15 cellular contexts compared by ENCODE assay signal in the genomic region with DNA sequence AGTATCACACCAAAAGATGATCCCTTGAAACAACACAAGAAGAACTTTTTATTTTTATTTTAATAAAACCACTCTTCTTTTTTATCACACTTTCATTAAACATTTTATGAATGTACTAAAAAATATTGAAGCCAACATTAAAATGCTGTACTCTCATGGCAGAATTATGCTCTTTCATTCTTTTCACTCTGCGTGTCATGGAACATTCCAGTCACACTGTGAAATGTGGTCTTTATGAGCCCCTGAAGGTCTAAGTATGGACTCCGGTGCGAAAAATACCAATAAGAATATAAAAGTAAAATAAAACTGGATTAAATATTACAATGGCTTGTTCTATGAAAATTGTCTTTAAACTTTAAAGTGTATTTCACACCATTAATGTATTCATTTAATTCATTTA.
"Had no signal": no experiment of that assay in that cellular context is flagged by ENCODE, and none has a peak within 500 bp of the region (broad histone marks: within the 10 kb centered on the region; RNA-seq: fewer than 3 reads in every experiment).

No MANE protein-coding gene starts in this region.

- DNase-seq: activated B cell treated with CpG ODN at 0.5 μM for 24 hours; activated CD4-positive, alpha-beta T cell treated with anti-CD3 and anti-CD28 coated beads for 48 hours; activated CD8-positive, alpha-beta memory T cell treated with anti-CD3 and anti-CD28 coated beads, Interleukin-2, amount 50 U/mL, for 4 hours; activated CD8-positive, alpha-beta T cell treated with anti-CD3 and anti-CD28 coated beads for 36 hours; activated effector memory CD4-positive, alpha-beta T cell treated with anti-CD3 and anti-CD28 coated beads, Interleukin-2, amount 50 U/mL, for 16 hours; activated T-cell treated with anti-CD3 and anti-CD28 coated beads, Interleukin-2, amount 50 U/mL, for 48 hours; head of caudate nucleus; pancreas; sigmoid colon; stimulated activated CD4-positive, alpha-beta T cell treated with anti-CD3 and anti-CD28 coated beads, Interleukin-4, amount 100 ng/mL, for 1 hour; stimulated activated naive CD4-positive, alpha-beta T cell; tibial artery had no signal

- H3K27me3 Mint-ChIP-seq: activated B cell treated with CpG ODN at 0.5 μM for 24 hours; activated CD8-positive, alpha-beta T cell treated with anti-CD3 and anti-CD28 coated beads for 36 hours had no signal

- H3K9me3 ChIP-seq: pancreas, sigmoid colon, tibial artery had no signal

- H3K27me3 ChIP-seq: neural progenitor cell, pancreas, sigmoid colon, tibial artery had no signal

- H3K4me1 ChIP-seq: neural progenitor cell, pancreas had no signal

- H3K36me3 Mint-ChIP-seq: activated naive CD4-positive, alpha-beta T cell treated with anti-CD3 and anti-CD28 coated beads, Interleukin-2, amount 50 U/mL, for 72 hours; neural progenitor cell had no signal

- H3K4me1 Mint-ChIP-seq: activated B cell treated with CpG ODN at 0.5 μM for 24 hours, neural progenitor cell had no signal

- H3K27ac Mint-ChIP-seq: activated B cell treated with CpG ODN at 0.5 μM for 24 hours; activated CD8-positive, alpha-beta T cell treated with anti-CD3 and anti-CD28 coated beads for 36 hours; activated naive CD4-positive, alpha-beta T cell treated with anti-CD3 and anti-CD28 coated beads, Interleukin-2, amount 50 U/mL, for 72 hours; neural progenitor cell had no signal

- H3K9ac ChIP-seq: neural progenitor cell had no signal

- ATAC-seq: activated CD8-positive, alpha-beta T cell treated with anti-CD3 and anti-CD28 coated beads for 36 hours; activated naive CD4-positive, alpha-beta T cell treated with anti-CD3 and anti-CD28 coated beads, Interleukin-2, amount 50 U/mL, for 72 hours; esophagus mucosa; pancreas had no signal

- H3K4me3 ChIP-seq: neural progenitor cell, pancreas, sigmoid colon, tibial artery had no signal

- H3K4me3 Mint-ChIP-seq: activated B cell treated with CpG ODN at 0.5 μM for 24 hours; activated CD8-positive, alpha-beta T cell treated with anti-CD3 and anti-CD28 coated beads for 36 hours; neural progenitor cell had no signal

- H3K9me3 Mint-ChIP-seq: activated B cell treated with CpG ODN at 0.5 μM for 24 hours; activated CD8-positive, alpha-beta T cell treated with anti-CD3 and anti-CD28 coated beads for 36 hours; neural progenitor cell had no signal

- H3K4me2 ChIP-seq: neural progenitor cell had no signal

- H3K27ac ChIP-seq: neural progenitor cell, pancreas, sigmoid colon, tibial artery had no signal

- H3K36me3 ChIP-seq: neural progenitor cell, pancreas, sigmoid colon, tibial artery had no signal

- H2AFZ ChIP-seq: neural progenitor cell had no signal
